Comparison of ENCODE assay signal across 12 cellular contexts in the genomic region with DNA sequence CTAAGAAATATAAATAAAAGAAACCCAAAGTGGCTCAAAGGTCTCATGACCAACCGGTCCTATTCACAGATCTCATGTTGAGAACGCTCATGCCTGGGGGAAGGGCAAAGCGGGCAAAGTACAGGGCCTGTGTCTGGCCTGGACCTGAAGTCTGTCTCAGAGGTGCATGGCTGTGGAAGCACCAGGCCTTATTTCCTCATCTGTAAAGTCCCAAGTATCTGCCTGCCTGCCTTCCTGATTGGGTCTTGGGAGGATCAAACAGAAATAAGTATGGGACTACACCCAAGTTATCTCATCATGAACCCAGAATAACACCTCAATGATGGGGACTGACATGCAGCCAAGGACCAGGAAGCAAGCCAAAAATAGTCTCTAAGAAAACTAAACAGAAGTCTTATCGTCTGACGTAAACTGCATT. TPM values are rescaled to one million over a fixed set of nuclear protein-coding genes. Genes with fewer than 3 reads are reported as not detected.
A peak's percentile ranks its signal among the peaks of the same experiment; 100 is the strongest.
DNase-seq lines count a peak whose midpoint lies in the region; ATAC-seq and TF ChIP-seq lines count a peak whose summit lies in the region.
"Had no signal": no experiment of that assay in that cellular context is flagged by ENCODE, and none has a peak within 500 bp of the region (broad histone marks: within the 10 kb centered on the region; RNA-seq: fewer than 3 reads in every experiment).

No MANE protein-coding gene starts in this region.

- H3K27me3 Mint-ChIP-seq in stimulated activated naive CD8-positive, alpha-beta T cell treated with anti-CD3 and anti-CD28 coated beads, Interleukin-15, amount 100 ng/mL, for 72 hours, result no peaks in the 10 kb centered on the region
- H3K27me3 Mint-ChIP-seq in neural crest cell (ENCODE audit: low read depth) (no peaks in the 10 kb centered on the region), Calu3 (ENCODE audit: unreplicated experiment) (peaks cover 35% of the 10 kb centered on the region)
- H3K27me3 Mint-ChIP-seq: stimulated activated naive CD8-positive, alpha-beta T cell treated with anti-CD3 and anti-CD28 coated beads, Interleukin-15, Interleukin-2, amounts not matched to agents 100 ng/mL and 50 ng/mL, for 24 hours had no signal

- no peaks in the 10 kb centered on the region for H3K27me3 ChIP-seq in gastroesophageal sphincter

- H3K9me3 Mint-ChIP-seq in stimulated activated naive CD8-positive, alpha-beta T cell treated with anti-CD3 and anti-CD28 coated beads, Interleukin-15, amount 100 ng/mL, for 72 hours, result no peaks in the 10 kb centered on the region
- no peaks in the 10 kb centered on the region for H3K9me3 Mint-ChIP-seq in neural crest cell
- H3K9me3 Mint-ChIP-seq in Calu3 (ENCODE audit: low read depth, unreplicated experiment), result no peaks in the 10 kb centered on the region
- H3K9me3 Mint-ChIP-seq: stimulated activated naive CD8-positive, alpha-beta T cell treated with anti-CD3 and anti-CD28 coated beads, Interleukin-15, Interleukin-2, amounts not matched to agents 100 ng/mL and 50 ng/mL, for 24 hours had no signal

- H3K4me3 ChIP-seq in gastroesophageal sphincter, result no peak overlapping the region

- CTCF ChIA-PET in Calu3 (lab: Charles Lee), result no interaction called here

- WGBS in gastroesophageal sphincter (ENCODE audit: low coverage in 1 of 2), 2 donors, result 11 to 24% methylated on average over 3 to 5 of the region's 5 CpGs

- peaks cover 0 to 34% (median 21%) of the 10 kb centered on the region in 3 donors for H3K4me1 ChIP-seq in gastroesophageal sphincter

- TF ChIP-seq CTCF in gastroesophageal sphincter (IDR thresholded peaks at IDR 0.05) (no peak), neural crest cell (conservative IDR thresholded peaks at IDR 0.05) (no peak), Calu3 (IDR thresholded peaks at IDR 0.05; ENCODE audit: unreplicated experiment) (no peak)

- no peak overlapping the region for H3K4me3 Mint-ChIP-seq in stimulated activated naive CD8-positive, alpha-beta T cell treated with anti-CD3 and anti-CD28 coated beads, Interleukin-15, amount 100 ng/mL, for 72 hours
- H3K4me3 Mint-ChIP-seq in neural crest cell, result peak overlapping the region; percentile 80
- no peak overlapping the region for H3K4me3 Mint-ChIP-seq in Calu3 (ENCODE audit: low read depth, unreplicated experiment)
- H3K4me3 Mint-ChIP-seq: stimulated activated naive CD8-positive, alpha-beta T cell treated with anti-CD3 and anti-CD28 coated beads, Interleukin-15, Interleukin-2, amounts not matched to agents 100 ng/mL and 50 ng/mL, for 24 hours had no signal

- BruUV-seq in Calu3 (replicated peaks; lab: Mats Ljungman, UMichigan), result no TSS peak

- DNase-seq in stimulated activated naive CD8-positive, alpha-beta T cell treated with anti-CD3 and anti-CD28 coated beads, Interleukin-15, amount 100 ng/mL, for 72 hours, result no peak
- no peak for DNase-seq in stimulated activated naive CD8-positive, alpha-beta T cell treated with anti-CD3 and anti-CD28 coated beads, Interleukin-15, Interleukin-2, amounts not matched to agents 100 U/mL and 50 U/mL, for 24 hours
- no peak for DNase-seq in neural crest cell (ENCODE audit: low read depth, low spot score)
- no peak for DNase-seq in NCI-H187 (lab: John Stamatoyannopoulos, UW)
- DNase-seq in UCSD-AML1 (lab: John Stamatoyannopoulos, UW; ENCODE audit: unreplicated experiment), result no peak
- DNase-seq in HuH-7.5 (ENCODE audit: low spot score), result no peak
- DNase-seq in Calu3, result no peak
- DNase-seq: activated CD4-positive, alpha-beta T cell treated with anti-CD3 and anti-CD28 coated beads for 1 hour; GF-D8; NCI-H1436 had no signal

- no peak for TF ChIP-seq EP300 in gastroesophageal sphincter (IDR thresholded peaks at IDR 0.05)

- H3K27ac ChIP-seq in gastroesophageal sphincter, result peak overlapping the region in 3 of 4 donors; percentile 70 to 79 (median 72)

- intact Hi-C loops in Calu3 (cut with micrococcal nuclease; ENCODE audit: unreplicated experiment), result no loop called here

- peak overlapping the region; percentile 42 to 95 for H3K27ac Mint-ChIP-seq in stimulated activated naive CD8-positive, alpha-beta T cell treated with anti-CD3 and anti-CD28 coated beads, Interleukin-15, amount 100 ng/mL, for 72 hours
- H3K27ac Mint-ChIP-seq in neural crest cell (ENCODE audit: unreplicated experiment) (peak overlapping the region; percentile 66), Calu3 (ENCODE audit: unreplicated experiment) (no peak overlapping the region)
- H3K27ac Mint-ChIP-seq: stimulated activated naive CD8-positive, alpha-beta T cell treated with anti-CD3 and anti-CD28 coated beads, Interleukin-15, Interleukin-2, amounts not matched to agents 100 ng/mL and 50 ng/mL, for 24 hours had no signal

- peaks cover 0 to 36% of the 10 kb centered on the region in 2 donors for H3K36me3 ChIP-seq in gastroesophageal sphincter

- no peaks in the 10 kb centered on the region for H3K9me3 ChIP-seq in gastroesophageal sphincter

- TF ChIP-seq POLR2A in gastroesophageal sphincter (IDR thresholded peaks at IDR 0.05), result no peak

- H3K4me1 Mint-ChIP-seq in stimulated activated naive CD8-positive, alpha-beta T cell treated with anti-CD3 and anti-CD28 coated beads, Interleukin-15, amount 100 ng/mL, for 72 hours, result peaks cover 54% of the 10 kb centered on the region
- H3K4me1 Mint-ChIP-seq in neural crest cell (peaks cover 87% of the 10 kb centered on the region), Calu3 (ENCODE audit: low read depth, unreplicated experiment) (no peaks in the 10 kb centered on the region)

- no peak for ATAC-seq in stimulated activated naive CD8-positive, alpha-beta T cell treated with anti-CD3 and anti-CD28 coated beads, Interleukin-15, amount 100 ng/mL, for 72 hours
- no peak for ATAC-seq in stimulated activated naive CD8-positive, alpha-beta T cell treated with anti-CD3 and anti-CD28 coated beads, Interleukin-15, Interleukin-2, amounts not matched to agents 100 U/mL and 50 U/mL, for 24 hours
- peak; percentile 82 for ATAC-seq in gastroesophageal sphincter

- H3K36me3 Mint-ChIP-seq in neural crest cell (ENCODE audit: low read depth), result peaks cover 37% of the 10 kb centered on the region
- no peaks in the 10 kb centered on the region for H3K36me3 Mint-ChIP-seq in Calu3 (ENCODE audit: insufficient read depth, unreplicated experiment)

RNA-seq across cellular contexts. Expression of a gene that starts 14.2 kb away (rescaled TPM):
- total RNA-seq in gastroesophageal sphincter (10 to 100 TPM; 17.2 to 49.6 (median 40.5) TPM), neural crest cell (66.5 and 68.5 TPM in 2 replicates), Calu3 (2022) (0.45 and 0.49 TPM in 2 replicates)

Comparison
In these comparisons a context has a peak if more than half of its experiments do, and no peak if none do; other contexts are left out.
1. RNA of a gene that starts 14.2 kb away (total RNA-seq): 66.5 to 68.5 TPM in neural crest cell and 17.2 to 49.6 TPM in gastroesophageal sphincter; 0.45 to 0.49 TPM in Calu3; every median in the first group is over 10 times any median in the second.